Comparison of ENCODE assay signal across 24 cellular contexts in genomic region chr5:125088522-125089105, GRCh38.
"Had no signal": no experiment of that assay in that cellular context is flagged by ENCODE, and none has a peak within 500 bp of the region (broad histone marks: within the 10 kb centered on the region; RNA-seq: fewer than 3 reads in every experiment).

No MANE protein-coding gene starts in this region.

- H3K27me3 ChIP-seq: colonic mucosa, gastrocnemius medialis, heart left ventricle, hepatocyte, neural progenitor cell, right atrium auricular region, sigmoid colon, suprapubic skin, thyroid gland had no signal

- H3K27ac ChIP-seq: colonic mucosa, epithelial cell of prostate, gastrocnemius medialis, heart left ventricle, hepatocyte, neural progenitor cell, prostate gland, right atrium auricular region, sigmoid colon, suprapubic skin, thyroid gland had no signal

- H3K4me3 ChIP-seq: colonic mucosa, gastrocnemius medialis, heart left ventricle, hepatocyte, lung, neural progenitor cell, prostate gland, right atrium auricular region, sigmoid colon, suprapubic skin, thyroid gland had no signal

- H3K36me3 ChIP-seq: colonic mucosa, gastrocnemius medialis, heart left ventricle, neural progenitor cell, prostate gland, right atrium auricular region, sigmoid colon, suprapubic skin, thyroid gland had no signal

- H3K4me2 ChIP-seq: hepatocyte, neural progenitor cell had no signal

- H3K4me1 ChIP-seq: colonic mucosa, gastrocnemius medialis, neural progenitor cell, prostate gland, right atrium auricular region, thyroid gland had no signal

- H2AFZ ChIP-seq: hepatocyte, neural progenitor cell had no signal

- DNase-seq: colonic mucosa; effector CD8-positive, alpha-beta T cell; endodermal cell; foreskin fibroblast; gastrocnemius medialis; kidney; naive thymus-derived CD4-positive, alpha-beta T cell; nucleus accumbens; sigmoid colon; stimulated activated CD4-positive, alpha-beta T cell treated with anti-CD3 and anti-CD28 coated beads, Interleukin-4, amount 100 ng/mL, for 1 hour; stimulated activated CD8-positive, alpha-beta memory T cell treated with anti-CD3 and anti-CD28 coated beads, Interleukin-4, amount 100 ng/mL, for 48 hours; stimulated activated naive CD4-positive, alpha-beta T cell; stimulated activated naive CD8-positive, alpha-beta T cell treated with anti-CD3 and anti-CD28 coated beads, Interleukin-15, amount 100 ng/mL, for 72 hours; thyroid gland had no signal

- H3K9me3 ChIP-seq: colonic mucosa, gastrocnemius medialis, heart left ventricle, prostate gland, right atrium auricular region, sigmoid colon, suprapubic skin, thyroid gland had no signal

- ATAC-seq: esophagus mucosa; gastrocnemius medialis; heart left ventricle; left lobe of liver; naive thymus-derived CD4-positive, alpha-beta T cell; stimulated activated naive CD8-positive, alpha-beta T cell treated with anti-CD3 and anti-CD28 coated beads, Interleukin-15, amount 100 ng/mL, for 72 hours had no signal

- H3K9ac ChIP-seq: neural progenitor cell had no signal

- H3K79me2 ChIP-seq: hepatocyte had no signal
